ENCODE assay signal across 26 cellular contexts in the genomic region with DNA sequence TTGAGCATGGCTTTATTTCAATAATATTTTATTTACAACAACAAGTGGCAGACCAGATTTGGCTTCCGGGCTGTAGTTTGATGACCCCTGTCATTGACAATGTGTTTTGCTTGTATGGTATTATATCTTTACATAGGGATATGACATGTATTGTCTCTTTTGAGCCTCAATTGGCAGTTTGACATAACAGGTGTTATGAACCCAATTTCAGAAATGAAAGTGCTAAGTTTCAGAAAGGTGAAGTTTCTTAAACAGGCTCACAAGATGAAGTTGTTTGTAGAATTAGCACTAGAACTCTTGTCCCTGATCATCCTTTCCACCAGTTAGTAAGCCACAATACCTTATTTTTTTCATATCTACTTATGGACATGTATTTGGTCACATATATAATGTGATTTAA.
"Had no signal": no experiment of that assay in that cellular context is flagged by ENCODE, and none has a peak within 500 bp of the region (broad histone marks: within the 10 kb centered on the region; RNA-seq: fewer than 3 reads in every experiment).

No MANE protein-coding gene starts in this region.

- ATAC-seq: activated naive CD4-positive, alpha-beta T cell treated with anti-CD3 and anti-CD28 coated beads, Interleukin-2, amount 50 U/mL, for 72 hours; activated naive CD8-positive, alpha-beta T cell treated with anti-CD3 and anti-CD28 coated beads, Interleukin-2, amount 50 U/mL, for 24 hours; activated T-cell treated with anti-CD3 and anti-CD28 coated beads, Interleukin-2, amount 50 U/mL, for 4 hours; body of pancreas; PC-3 had no signal

- H3K9me3 ChIP-seq: ascending aorta, body of pancreas had no signal

- H3K27ac Mint-ChIP-seq: activated B cell treated with CpG ODN at 0.5 μM for 24 hours; activated CD4-positive, alpha-beta memory T cell treated with anti-CD3 and anti-CD28 coated beads for 36 hours; activated CD4-positive, alpha-beta T cell treated with anti-CD3 and anti-CD28 coated beads, Interleukin-2, amount 10 ng/mL, durations not matched to agents 24 days and 14 days; activated naive CD4-positive, alpha-beta T cell treated with anti-CD3 and anti-CD28 coated beads, Interleukin-2, amount 50 U/mL, for 72 hours; activated naive CD8-positive, alpha-beta T cell treated with anti-CD3 and anti-CD28 coated beads, Interleukin-2, amount 50 U/mL, for 24 hours; T-helper 1 cell treated with Interleukin-12 subunit alpha and Interleukin-12 subunit beta and Interleukin-4 antibody, amounts not matched to agents 30 μg/mL and 1 μg/mL, for 36 hours had no signal

- H3K4me3 Mint-ChIP-seq: activated B cell treated with CpG ODN at 0.5 μM for 24 hours; activated CD4-positive, alpha-beta memory T cell treated with anti-CD3 and anti-CD28 coated beads for 36 hours; activated CD4-positive, alpha-beta T cell treated with anti-CD3 and anti-CD28 coated beads, Interleukin-2, amount 10 ng/mL, durations not matched to agents 24 days and 14 days; activated naive CD8-positive, alpha-beta T cell treated with anti-CD3 and anti-CD28 coated beads, Interleukin-2, amount 50 U/mL, for 24 hours; activated T-cell treated with anti-CD3 and anti-CD28 coated beads, Interleukin-2, amount 50 U/mL, for 4 hours; T-helper 1 cell treated with Interleukin-12 subunit alpha and Interleukin-12 subunit beta and Interleukin-4 antibody, amounts not matched to agents 30 μg/mL and 1 μg/mL, for 36 hours had no signal

- DNase-seq: activated B cell treated with CpG ODN at 0.5 μM for 24 hours; activated CD4-positive, alpha-beta memory T cell treated with anti-CD3 and anti-CD28 coated beads for 36 hours; activated CD4-positive, alpha-beta T cell treated with anti-CD3 and anti-CD28 coated beads for 1 hour; activated CD4-positive, alpha-beta T cell treated with anti-CD3 and anti-CD28 coated beads, Interleukin-2, amount 10 ng/mL, durations not matched to agents 24 days and 14 days; activated CD8-positive, alpha-beta memory T cell treated with anti-CD3 and anti-CD28 coated beads for 24 hours; activated effector memory CD4-positive, alpha-beta T cell treated with anti-CD3 and anti-CD28 coated beads, Interleukin-2, amount 50 U/mL, for 16 hours; activated naive CD4-positive, alpha-beta T cell treated with Interleukin-2 at 50 U/mL for 16 hours; activated naive CD8-positive, alpha-beta T cell treated with anti-CD3 and anti-CD28 coated beads, Interleukin-2, amount 50 U/mL, for 24 hours; activated T-cell treated with anti-CD3 and anti-CD28 coated beads, Interleukin-2, amount 50 U/mL, for 4 hours; amniotic stem cell; body of pancreas; central memory CD4-positive, alpha-beta T cell; NCI-H1092; NCI-H1417; NCI-H1930; NCI-H2171; NCI-H2227 treated with DMSO at 0.1 percent for 48 hours; NCI-H526; NCI-H774; NK-92 treated with Interleukin-12 subunit alpha and Interleukin-12 subunit beta, amount 100 ng/mL, for 24 hours; PC-3; SHP77 treated with DMSO at 0.1 percent for 48 hours; T-helper 9 cell had no signal

- H3K36me3 Mint-ChIP-seq: activated CD4-positive, alpha-beta memory T cell treated with anti-CD3 and anti-CD28 coated beads for 36 hours; activated naive CD4-positive, alpha-beta T cell treated with anti-CD3 and anti-CD28 coated beads, Interleukin-2, amount 50 U/mL, for 72 hours had no signal

- H3K27me3 Mint-ChIP-seq: activated B cell treated with CpG ODN at 0.5 μM for 24 hours; activated CD4-positive, alpha-beta memory T cell treated with anti-CD3 and anti-CD28 coated beads for 36 hours; activated CD4-positive, alpha-beta T cell treated with anti-CD3 and anti-CD28 coated beads, Interleukin-2, amount 10 ng/mL, durations not matched to agents 24 days and 14 days; activated naive CD8-positive, alpha-beta T cell treated with anti-CD3 and anti-CD28 coated beads, Interleukin-2, amount 50 U/mL, for 24 hours had no signal

- H3K4me1 Mint-ChIP-seq: activated B cell treated with CpG ODN at 0.5 μM for 24 hours; activated CD4-positive, alpha-beta T cell treated with anti-CD3 and anti-CD28 coated beads, Interleukin-2, amount 10 ng/mL, durations not matched to agents 24 days and 14 days; activated naive CD8-positive, alpha-beta T cell treated with anti-CD3 and anti-CD28 coated beads, Interleukin-2, amount 50 U/mL, for 24 hours had no signal
